12 cellular contexts compared by ENCODE assay signal in the genomic region with DNA sequence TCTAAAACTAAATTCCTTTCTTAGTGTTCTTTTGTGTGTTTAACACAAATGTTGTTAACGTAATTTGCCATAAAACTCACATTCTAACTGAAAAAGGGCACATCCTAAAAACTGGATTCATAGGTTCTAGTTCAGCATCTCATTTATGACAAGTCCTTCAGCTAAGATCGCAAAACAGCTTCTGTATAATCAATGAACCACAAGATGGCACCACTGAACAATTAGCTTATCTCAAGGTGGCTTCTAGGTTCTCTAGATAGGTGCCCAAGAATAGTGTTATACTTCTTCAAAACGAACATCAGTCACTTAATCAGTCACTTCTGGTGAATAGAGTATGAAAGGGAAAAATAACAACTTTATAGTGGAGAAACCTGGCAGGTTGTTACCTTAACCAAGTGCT. TPM values are rescaled to one million over a fixed set of nuclear protein-coding genes. Genes with fewer than 3 reads are reported as not detected.
A peak's percentile ranks its signal among the peaks of the same experiment; 100 is the strongest.
DNase-seq lines count a peak whose midpoint lies in the region; ATAC-seq and TF ChIP-seq lines count a peak whose summit lies in the region.
"Had no signal": no experiment of that assay in that cellular context is flagged by ENCODE, and none has a peak within 500 bp of the region (broad histone marks: within the 10 kb centered on the region; RNA-seq: fewer than 3 reads in every experiment).

No MANE protein-coding gene starts in this region.

- H3K79me2 ChIP-seq in OCI-LY3 (ENCODE audit: low read length) (no peaks in the 10 kb centered on the region), hepatocyte (no peaks in the 10 kb centered on the region)
- H3K79me2 ChIP-seq: parathyroid adenoma had no signal

- H4K20me1 ChIP-seq in OCI-LY3 (ENCODE audit: insufficient read depth, low read length): no peaks in the 10 kb centered on the region
- no peaks in the 10 kb centered on the region for H4K20me1 ChIP-seq in hepatocyte (ENCODE audit: insufficient read depth, poor library complexity, severe bottlenecking)

- no peak overlapping the region for H3K9ac ChIP-seq in OCI-LY3 (ENCODE audit: low read length)
- H3K9ac ChIP-seq: parathyroid adenoma had no signal

- WGBS in hepatocyte (ENCODE audit: low lambda C conversion rate, missing lambda C conversion rate): 39% methylated on average over 3 of the region's 3 CpGs

- no peaks in the 10 kb centered on the region for H3K4me1 Mint-ChIP-seq in activated CD8-positive, alpha-beta memory T cell treated with anti-CD3 and anti-CD28 coated beads, Interleukin-2, amount 10 ng/mL, durations not matched to agents 7 days and 5 days

- TF ChIP-seq CTCF in OCI-LY3 (IDR thresholded peaks at IDR 0.05; ENCODE audit: low read depth, low read length) (peak; percentile 62), hepatocyte (IDR thresholded peaks at IDR 0.05; ENCODE audit: poor library complexity) (peak; percentile 19)

- H3K36me3 ChIP-seq in OCI-LY3 (replicated peaks; ENCODE audit: low read depth, low read length): no peaks in the 10 kb centered on the region
- H3K36me3 ChIP-seq in hepatocyte (replicated peaks; ENCODE audit: insufficient read depth, low read depth): no peaks in the 10 kb centered on the region
- H3K36me3 ChIP-seq: esophagus squamous epithelium had no signal

- no peak overlapping the region for H3K4me3 ChIP-seq in OCI-LY3 (ENCODE audit: low read length)
- H3K4me3 ChIP-seq in hepatocyte: no peak overlapping the region
- H3K4me3 ChIP-seq: esophagus squamous epithelium had no signal

- in situ Hi-C loops in ACHN (cut with HindIII; ENCODE audit: low pct_ligation_motif_present, low pct_unique_long_range_greater_than_20kb, low sequenced_read_pairs): no loop called here

- no peaks in the 10 kb centered on the region for H3K27me3 Mint-ChIP-seq in activated CD8-positive, alpha-beta memory T cell treated with anti-CD3 and anti-CD28 coated beads, Interleukin-2, amount 10 ng/mL, durations not matched to agents 7 days and 5 days

- DNase-seq in ACHN (peak; percentile 18), hepatocyte (ENCODE audit: low spot score) (peak; percentile 12), dedifferentiated amniotic fluid mesenchymal stem cell (ENCODE audit: extremely low spot score) (no peak)
- DNase-seq in activated CD8-positive, alpha-beta memory T cell treated with anti-CD3 and anti-CD28 coated beads, Interleukin-2, amount 10 ng/mL, durations not matched to agents 7 days and 5 days: no peak
- DNase-seq: EL; esophagus squamous epithelium; stimulated activated CD8-positive, alpha-beta memory T cell treated with anti-CD3 and anti-CD28 coated beads, Interleukin-4, amount 100 ng/mL, for 48 hours had no signal

- H3K4me1 ChIP-seq in OCI-LY3 (ENCODE audit: low read length) (no peaks in the 10 kb centered on the region), hepatocyte (ENCODE audit: insufficient read depth) (no peaks in the 10 kb centered on the region)
- H3K4me1 ChIP-seq: esophagus squamous epithelium, parathyroid adenoma had no signal

- no peaks in the 10 kb centered on the region for H3K36me3 Mint-ChIP-seq in activated CD8-positive, alpha-beta memory T cell treated with anti-CD3 and anti-CD28 coated beads, Interleukin-2, amount 10 ng/mL, durations not matched to agents 7 days and 5 days

- no peaks in the 10 kb centered on the region for H3K9me3 Mint-ChIP-seq in activated CD8-positive, alpha-beta memory T cell treated with anti-CD3 and anti-CD28 coated beads, Interleukin-2, amount 10 ng/mL, durations not matched to agents 7 days and 5 days (ENCODE audit: low read depth)

- no peak overlapping the region for H3K27ac Mint-ChIP-seq in activated CD8-positive, alpha-beta memory T cell treated with anti-CD3 and anti-CD28 coated beads, Interleukin-2, amount 10 ng/mL, durations not matched to agents 7 days and 5 days

- no peak overlapping the region for H3K27ac ChIP-seq in OCI-LY3 (ENCODE audit: low read length)
- no peak overlapping the region for H3K27ac ChIP-seq in hepatocyte
- H3K27ac ChIP-seq: esophagus squamous epithelium, parathyroid adenoma had no signal

- H3K9me2 ChIP-seq in hepatocyte (replicated peaks; ENCODE audit: insufficient read depth): no peaks in the 10 kb centered on the region

- H2AFZ ChIP-seq in OCI-LY3 (ENCODE audit: low read depth, low read length) (no peak overlapping the region), hepatocyte (no peak overlapping the region)
- H2AFZ ChIP-seq: parathyroid adenoma had no signal

- CTCF ChIA-PET in activated CD8-positive, alpha-beta memory T cell treated with anti-CD3 and anti-CD28 coated beads, Interleukin-2, amount 10 ng/mL, durations not matched to agents 7 days and 5 days (lab: Charles Lee): no interaction called here

- H3K4me3 Mint-ChIP-seq in activated CD8-positive, alpha-beta memory T cell treated with anti-CD3 and anti-CD28 coated beads, Interleukin-2, amount 10 ng/mL, durations not matched to agents 7 days and 5 days: no peak overlapping the region

- H3K9me3 ChIP-seq in OCI-LY3 (ENCODE audit: insufficient read depth, low read length): no peaks in the 10 kb centered on the region
- H3K9me3 ChIP-seq in hepatocyte (ENCODE audit: low read depth): no peaks in the 10 kb centered on the region
- H3K9me3 ChIP-seq: esophagus squamous epithelium had no signal

- H3K27me3 ChIP-seq in OCI-LY3 (ENCODE audit: low read depth, low read length): no peaks in the 10 kb centered on the region
- no peaks in the 10 kb centered on the region for H3K27me3 ChIP-seq in hepatocyte
- H3K27me3 ChIP-seq: esophagus squamous epithelium had no signal

- ATAC-seq in GM21786 (IDR thresholded peaks at IDR 0.05; ENCODE audit: unreplicated experiment): peak; percentile 60
- no peak for ATAC-seq in activated CD8-positive, alpha-beta memory T cell treated with anti-CD3 and anti-CD28 coated beads, Interleukin-2, amount 10 ng/mL, durations not matched to agents 7 days and 5 days
- ATAC-seq in GM21423 (IDR thresholded peaks at IDR 0.05; ENCODE audit: unreplicated experiment): no peak
- no peak for ATAC-seq in HG03135 (IDR thresholded peaks at IDR 0.05; ENCODE audit: unreplicated experiment)

- H3K4me2 ChIP-seq in OCI-LY3 (ENCODE audit: low read length) (no peak overlapping the region), hepatocyte (no peak overlapping the region)

RNA-seq across cellular contexts. Expression of a gene that starts 54.3 kb away (rescaled TPM):
- 9.1 and 12.0 TPM in 2 replicates for total RNA-seq in hepatocyte
- polyA plus RNA-seq in hepatocyte: 2.2 and 4.6 TPM in 2 replicates
- not detected for total RNA-seq in activated CD8-positive, alpha-beta memory T cell treated with anti-CD3 and anti-CD28 coated beads, Interleukin-2, amount 10 ng/mL, durations not matched to agents 7 days and 5 days

Comparison
In these comparisons a context has a peak if more than half of its experiments do, and no peak if none do; other contexts are left out.
1. DNase-seq: peak in ACHN (single experiment) and hepatocyte (single experiment); none in activated CD8-positive, alpha-beta memory T cell treated with anti-CD3 and anti-CD28 coated beads, Interleukin-2, amount 10 ng/mL, durations not matched to agents 7 days and 5 days (single experiment) and dedifferentiated amniotic fluid mesenchymal stem cell (single experiment).
2. RNA of a gene that starts 54.3 kb away (total RNA-seq): 9.1 to 12.0 TPM in hepatocyte; not detected in activated CD8-positive, alpha-beta memory T cell treated with anti-CD3 and anti-CD28 coated beads, Interleukin-2, amount 10 ng/mL, durations not matched to agents 7 days and 5 days; every median in the first group is over 10 times any median in the second.